Comparison of ENCODE assay signal across 18 cellular contexts in the genomic region with DNA sequence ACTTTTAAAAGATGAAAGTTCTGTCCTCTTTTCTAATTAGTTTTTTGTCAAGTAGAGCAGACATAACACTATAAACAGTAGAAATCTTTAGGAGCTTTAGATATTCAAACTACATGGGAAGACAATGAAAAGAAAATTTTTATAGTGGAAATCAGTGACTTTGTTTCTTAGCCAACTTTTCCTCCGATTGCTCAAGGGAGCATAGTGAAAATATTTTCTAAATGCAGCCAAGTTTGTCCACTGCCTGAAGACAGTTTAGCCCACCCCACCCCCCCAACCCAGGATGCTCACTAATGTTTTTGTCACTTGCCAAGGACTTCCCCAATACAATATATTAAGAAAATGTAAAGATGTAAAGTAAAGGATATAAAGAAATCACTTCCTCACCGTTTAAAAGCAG.
"Had no signal": no experiment of that assay in that cellular context is flagged by ENCODE, and none has a peak within 500 bp of the region (broad histone marks: within the 10 kb centered on the region; RNA-seq: fewer than 3 reads in every experiment).

No MANE protein-coding gene starts in this region.

- H3K4me3 Mint-ChIP-seq: activated naive CD8-positive, alpha-beta T cell treated with anti-CD3 and anti-CD28 coated beads for 36 hours; endodermal cell; immature natural killer cell; naive thymus-derived CD8-positive, alpha-beta T cell had no signal

- H3K9me3 ChIP-seq: body of pancreas, heart right ventricle had no signal

- H3K36me3 Mint-ChIP-seq: activated naive CD8-positive, alpha-beta T cell treated with anti-CD3 and anti-CD28 coated beads for 36 hours had no signal

- H2AFZ ChIP-seq: parathyroid adenoma had no signal

- DNase-seq: activated CD4-positive, alpha-beta T cell treated with anti-CD3 and anti-CD28 coated beads for 1 hour; activated CD4-positive, alpha-beta T cell treated with anti-CD3 and anti-CD28 coated beads, Interleukin-2, amount 50 U/mL, for 4 hours; activated naive CD8-positive, alpha-beta T cell treated with anti-CD3 and anti-CD28 coated beads for 36 hours; body of pancreas; caudate nucleus; endodermal cell; heart right ventricle; immature natural killer cell; mesenchymal stem cell; naive thymus-derived CD8-positive, alpha-beta T cell; stimulated activated CD4-positive, alpha-beta T cell treated with anti-CD3 and anti-CD28 coated beads, Interleukin-12 subunit alpha, Interleukin-12 subunit beta, amount 100 ng/mL, for 4 hours; stimulated activated CD4-positive, alpha-beta T cell treated with anti-CD3 and anti-CD28 coated beads, Interleukin-1b, Interleukin-23, amount 100 ng/mL, for 48 hours; stimulated activated CD8-positive, alpha-beta memory T cell treated with anti-CD3 and anti-CD28 coated beads, Interleukin-4, amount 100 ng/mL, for 48 hours; stimulated activated naive CD4-positive, alpha-beta T cell; T-helper 2 cell had no signal

- H3K9ac ChIP-seq: parathyroid adenoma had no signal

- H3K9me3 Mint-ChIP-seq: activated naive CD8-positive, alpha-beta T cell treated with anti-CD3 and anti-CD28 coated beads for 36 hours; endodermal cell; immature natural killer cell; naive thymus-derived CD8-positive, alpha-beta T cell had no signal

- ATAC-seq: body of pancreas; naive thymus-derived CD8-positive, alpha-beta T cell had no signal

- H3K79me2 ChIP-seq: parathyroid adenoma had no signal

- H3K27ac Mint-ChIP-seq: activated naive CD8-positive, alpha-beta T cell treated with anti-CD3 and anti-CD28 coated beads for 36 hours; endodermal cell; immature natural killer cell; naive thymus-derived CD8-positive, alpha-beta T cell had no signal

- H3K4me1 ChIP-seq: body of pancreas, parathyroid adenoma had no signal

- H3K27ac ChIP-seq: body of pancreas, epithelial cell of prostate, parathyroid adenoma, VCaP had no signal

- H3K4me3 ChIP-seq: body of pancreas, heart right ventricle had no signal

- H3K27me3 ChIP-seq: body of pancreas, heart right ventricle had no signal

- H3K4me1 Mint-ChIP-seq: endodermal cell, immature natural killer cell had no signal
